ENCODE assay signal across 22 cellular contexts in genomic region chr19:52020506-52020905, GRCh38. TPM values are rescaled to one million over a fixed set of nuclear protein-coding genes. Genes with fewer than 3 reads are reported as not detected.
DNase-seq lines count a peak whose midpoint lies in the region; ATAC-seq, FAIRE-seq and TF ChIP-seq lines count a peak whose summit lies in the region.
"Had no signal": no experiment of that assay in that cellular context is flagged by ENCODE, and none has a peak within 500 bp of the region (broad histone marks: within the 10 kb centered on the region; RNA-seq: fewer than 3 reads in every experiment).

No MANE protein-coding gene starts in this region.

- H3K9me3 ChIP-seq in HepG2 (ENCODE audit: low read length) (peaks cover 12% of the 10 kb centered on the region; the same call in 1 of the 2 replicates), right lobe of liver (peaks cover 0 to 47% (median 21%) of the 10 kb centered on the region in 4 donors), muscle layer of duodenum (ENCODE audit: control insufficient read depth in 1 of 2, low read length in 2 of 2) (peaks cover 58 to 75% of the 10 kb centered on the region in 2 donors)

- CTCF ChIA-PET in HepG2 (lab: Yijun Ruan, JAX; ENCODE audit: low intra/inter-chr PET ratio, low total read pairs) = no interaction called here

- no peak for FAIRE-seq in HepG2 (lab: Jason Lieb, UNC)
- FAIRE-seq: H54 had no signal

- H3K4me3 ChIP-seq in HepG2 (replicated peaks in 1 of 3; ENCODE audit: insufficient read depth in 1 of 3, low read depth in 2 of 3, low read length in 3 of 3) (no peak overlapping the region), right lobe of liver (no peak overlapping the region), muscle layer of duodenum (ENCODE audit: low read depth in 1 of 2, low read length in 2 of 2) (peak overlapping the region; percentile 3 to 48)
- H3K4me3 ChIP-seq: K562, MG63, SJCRH30 had no signal

- TF ChIP-seq POLR2A in HepG2 (IDR thresholded peaks at IDR 0.05; ENCODE audit: insufficient read depth in 1 of 2, low read depth in 2 of 2, low read length in 2 of 2) (no peak), right lobe of liver (IDR thresholded peaks at IDR 0.05) (no peak)

- H3K79me2 ChIP-seq in HepG2 (ENCODE audit: insufficient read depth, low read length) = peaks cover 45% of the 10 kb centered on the region

- no peaks in the 10 kb centered on the region for H3K27me3 ChIP-seq in HepG2 (ENCODE audit: control insufficient read depth in 1 of 2, insufficient read depth in 2 of 2, low read length in 2 of 2)
- no peaks in the 10 kb centered on the region for H3K27me3 ChIP-seq in right lobe of liver
- no peaks in the 10 kb centered on the region for H3K27me3 ChIP-seq in muscle layer of duodenum (ENCODE audit: low read depth, low read length)
- H3K27me3 ChIP-seq: MG63, SJCRH30 had no signal

- TF ChIP-seq CTCF in HepG2 (CRISPR knock-in tag; IDR thresholded peaks at IDR 0.05) = no peak
- no peak for TF ChIP-seq CTCF in right lobe of liver (IDR thresholded peaks at IDR 0.05)
- TF ChIP-seq CTCF in VCaP (conservative IDR thresholded peaks at IDR 0.05) = no peak

- H3K27ac ChIP-seq in HepG2 (ENCODE audit: extremely low read length, insufficient read depth, low read length) (no peak overlapping the region), right lobe of liver (no peak overlapping the region), VCaP (peak overlapping the region; percentile 100), muscle layer of duodenum (ENCODE audit: low read length) (no peak overlapping the region)
- H3K27ac ChIP-seq: C4-2B, SJCRH30 had no signal

- POLR2A ChIA-PET in HepG2 (lab: Yijun Ruan, JAX) = interaction anchor here (0.9 kb wide), 1 partner anchor 13 kb away, joined by 3 read pairs; the partner anchor contains the start of gene ZNF615

- in situ Hi-C loops in HepG2 (cut with HindIII; ENCODE audit: extremely low pct_ligation_motif_present, low pct_unique_long_range_greater_than_20kb) = no loop called here

- BruUV-seq in HepG2 (replicated peaks; lab: Mats Ljungman, UMichigan) = no TSS peak

- DNase-seq in HepG2 (ENCODE audit: low spot score) (no peak), right lobe of liver (no peak), activated gamma-delta T cell treated with Interleukin-2 at 50 U/mL for 16 hours (no peak), AML-193 (lab: John Stamatoyannopoulos, UW) (no peak)
- DNase-seq: DMS153, DND-41, MG63, NCI-H1105 treated with DMSO at 0.1 percent for 48 hours, NCI-H146, NCI-H1930, NCI-H2107, NCI-H524 treated with DMSO at 0.1 percent for 48 hours, NCI-H774, SJCRH30 had no signal

- TF ChIP-seq RAD21 in HepG2 (CRISPR knock-in tag; IDR thresholded peaks at IDR 0.05) = no peak

- ATAC-seq in HepG2 = no peak
- no peak for ATAC-seq in right lobe of liver
- no peak for ATAC-seq in HG03108 (IDR thresholded peaks at IDR 0.05; ENCODE audit: unreplicated experiment)
- ATAC-seq: K562, Right ventricle myocardium inferior, SK-N-SH treated with all-trans-retinoic acid at 6 μM for 48 hours had no signal

- intact Hi-C loops in HepG2 (cut with micrococcal nuclease; ENCODE audit: unreplicated experiment) = no loop called here
- intact Hi-C loops in right lobe of liver (cut with DNase I) = no loop called here

- no peak overlapping the region for H2AFZ ChIP-seq in HepG2 (ENCODE audit: low read length)

- WGBS in HepG2 (ENCODE audit: low lambda C conversion rate) = 94% methylated on average over 4 of the region's 4 CpGs
- 93% methylated on average over 3 of the region's 4 CpGs for WGBS in right lobe of liver (ENCODE audit: insufficient coverage, low coverage, low lambda C conversion rate, missing lambda C conversion rate)

- no peaks in the 10 kb centered on the region for H4K20me1 ChIP-seq in HepG2 (ENCODE audit: insufficient read depth, low read length)

- no peak overlapping the region for H3K9ac ChIP-seq in HepG2 (ENCODE audit: insufficient read depth, low read depth, low read length)

- no peak overlapping the region for H3K4me2 ChIP-seq in HepG2 (ENCODE audit: low read depth, low read length)

- H3K4me1 ChIP-seq in HepG2 (ENCODE audit: insufficient read depth, low read length) (peaks cover 43% of the 10 kb centered on the region), right lobe of liver (no peaks in the 10 kb centered on the region), muscle layer of duodenum (ENCODE audit: control insufficient read depth in 1 of 2, insufficient read depth in 2 of 2, low read length in 2 of 2) (no peaks in the 10 kb centered on the region)
- H3K4me1 ChIP-seq: SJCRH30 had no signal

- H3K36me3 ChIP-seq in HepG2 (replicated peaks in 1 of 2; ENCODE audit: control insufficient read depth in 1 of 2, insufficient read depth in 2 of 2, low read length in 2 of 2) (peaks cover 36 to 84% of the 10 kb centered on the region in 2 experiments), right lobe of liver (peaks cover 0 to 65% (median 33%) of the 10 kb centered on the region in 4 donors), muscle layer of duodenum (ENCODE audit: control insufficient read depth in 1 of 2, insufficient read depth in 2 of 2, low read length in 2 of 2) (peaks cover 53 to 97% of the 10 kb centered on the region in 2 donors)

- no peak for TF ChIP-seq EP300 in HepG2 (IDR thresholded peaks at IDR 0.05; ENCODE audit: low read depth in 2 of 2, low read length in 2 of 2)
- TF ChIP-seq EP300 in HepG2 (CRISPR knock-in tag; IDR thresholded peaks at IDR 0.05; ENCODE audit: borderline replicate concordance) = no peak

RNA-seq across cellular contexts. Expression of gene ZNF614, which starts 7.7 kb away (rescaled TPM):
- total RNA-seq in HepG2 (2016; rRNA removed; fragmentation: Illumina TruSeq; extraction: Trizol) (22.8 and 38.2 TPM in 2 replicates), right lobe of liver (1 to 10 TPM; 1.2 to 2.7 (median 1.6) TPM)
- 2.4 and 3.8 TPM in 2 replicates for total RNA-seq in HepG2 (2016; cell fraction: cytosol; rRNA removed; fragmentation: Illumina TruSeq; extraction: Trizol; ENCODE audit: low read depth)
- total RNA-seq in HepG2 (2016; cell fraction: insoluble cytoplasmic fraction; rRNA removed; fragmentation: Illumina TruSeq; extraction: Trizol) = 22.8 and 38.0 TPM in 2 replicates
- total RNA-seq in HepG2 (2016; cell fraction: membrane; rRNA removed; fragmentation: Illumina TruSeq; extraction: Trizol) = 10.3 and 12.8 TPM in 2 replicates
- 16.4 and 18.5 TPM in 2 replicates for total RNA-seq in HepG2 (2016; cell fraction: nucleus; rRNA removed; fragmentation: Illumina TruSeq; extraction: Trizol)
- polyA plus RNA-seq in HepG2 (2011; rRNA removed) = 10.0 and 13.0 TPM in 2 replicates
- polyA plus RNA-seq in HepG2 (2011; cell fraction: cytosol; rRNA removed) = 5.9 and 9.4 TPM in 2 replicates
- 6.8 and 8.0 TPM in 2 replicates for polyA plus RNA-seq in HepG2 (2011; cell fraction: nucleus; rRNA removed)
- 11.2 and 14.2 TPM in 2 replicates for polyA plus RNA-seq in HepG2 (2012)
- 0.99 and 1.6 TPM in 2 replicates for polyA plus RNA-seq in HepG2 (2016; cell fraction: cytosol; fragmentation: Illumina TruSeq; extraction: Trizol; ENCODE audit: low read depth)
- polyA plus RNA-seq in HepG2 (2016; cell fraction: insoluble cytoplasmic fraction; fragmentation: Illumina TruSeq; extraction: Trizol; ENCODE audit: low read depth) = 23.0 and 25.3 TPM in 2 replicates
- polyA plus RNA-seq in HepG2 (2016; cell fraction: membrane; fragmentation: Illumina TruSeq; extraction: Trizol; ENCODE audit: low read depth) = 3.7 TPM in 2 replicates
- polyA plus RNA-seq in HepG2 (2016; cell fraction: nucleus; fragmentation: Illumina TruSeq; extraction: Trizol; ENCODE audit: insufficient read depth, low read depth) = 17.4 and 18.9 TPM in 2 replicates
- polyA minus RNA-seq in HepG2 (2011; rRNA and poly(A)+ RNA removed; ENCODE audit: low replicate concordance) = 2.9 and 5.3 TPM in 2 replicates
- 10.0 and 11.0 TPM in 2 replicates for polyA minus RNA-seq in HepG2 (2011; cell fraction: cytosol; rRNA and poly(A)+ RNA removed)
- polyA minus RNA-seq in HepG2 (2011; cell fraction: nucleus; rRNA and poly(A)+ RNA removed) = 22.5 and 29.7 TPM in 2 replicates

RNA-seq across cellular contexts. Expression of gene ZNF615, which starts 12.5 kb away (rescaled TPM):
- 7.8 and 13.9 TPM in 2 replicates for total RNA-seq in HepG2 (2016; rRNA removed; fragmentation: Illumina TruSeq; extraction: Trizol)
- 1.2 and 1.9 TPM in 2 replicates for total RNA-seq in HepG2 (2016; cell fraction: cytosol; rRNA removed; fragmentation: Illumina TruSeq; extraction: Trizol; ENCODE audit: low read depth)
- 8.6 and 12.8 TPM in 2 replicates for total RNA-seq in HepG2 (2016; cell fraction: insoluble cytoplasmic fraction; rRNA removed; fragmentation: Illumina TruSeq; extraction: Trizol)
- 4.1 and 4.7 TPM in 2 replicates for total RNA-seq in HepG2 (2016; cell fraction: membrane; rRNA removed; fragmentation: Illumina TruSeq; extraction: Trizol)
- total RNA-seq in HepG2 (2016; cell fraction: nucleus; rRNA removed; fragmentation: Illumina TruSeq; extraction: Trizol) = 7.5 and 10.2 TPM in 2 replicates
- polyA plus RNA-seq in HepG2 (2011; rRNA removed) = 5.1 and 5.2 TPM in 2 replicates
- 2.1 and 3.2 TPM in 2 replicates for polyA plus RNA-seq in HepG2 (2011; cell fraction: cytosol; rRNA removed)
- 4.5 and 8.3 TPM in 2 replicates for polyA plus RNA-seq in HepG2 (2011; cell fraction: nucleus; rRNA removed)
- polyA plus RNA-seq in HepG2 (2012) = 6.5 and 6.9 TPM in 2 replicates
- 0.46 and 0.55 TPM in 2 replicates for polyA plus RNA-seq in HepG2 (2016; cell fraction: cytosol; fragmentation: Illumina TruSeq; extraction: Trizol; ENCODE audit: low read depth)
- 6.9 and 7.6 TPM in 2 replicates for polyA plus RNA-seq in HepG2 (2016; cell fraction: insoluble cytoplasmic fraction; fragmentation: Illumina TruSeq; extraction: Trizol; ENCODE audit: low read depth)
- 0.94 and 1.3 TPM in 2 replicates for polyA plus RNA-seq in HepG2 (2016; cell fraction: membrane; fragmentation: Illumina TruSeq; extraction: Trizol; ENCODE audit: low read depth)
- 9.7 and 9.8 TPM in 2 replicates for polyA plus RNA-seq in HepG2 (2016; cell fraction: nucleus; fragmentation: Illumina TruSeq; extraction: Trizol; ENCODE audit: insufficient read depth, low read depth)
- polyA minus RNA-seq in HepG2 (2011; rRNA and poly(A)+ RNA removed; ENCODE audit: low replicate concordance) = 5.1 and 7.0 TPM in 2 replicates
- polyA minus RNA-seq in HepG2 (2011; cell fraction: cytosol; rRNA and poly(A)+ RNA removed) = 5.5 and 7.0 TPM in 2 replicates
- 16.0 and 28.8 TPM in 2 replicates for polyA minus RNA-seq in HepG2 (2011; cell fraction: nucleus; rRNA and poly(A)+ RNA removed)
- total RNA-seq in right lobe of liver = 1 to 10 TPM; 1.2 to 5.0 (median 3.3) TPM

RNA-seq across cellular contexts. Expression of gene ZNF432, which starts 28.1 kb away (rescaled TPM):
- total RNA-seq in HepG2 (2016; rRNA removed; fragmentation: Illumina TruSeq; extraction: Trizol) (8.7 and 10.8 TPM in 2 replicates), right lobe of liver (1 to 10 TPM in 5 of 6 experiments, under 1 TPM in 1; 0.86 to 3.9 (median 3.3) TPM)
- 1.4 and 3.5 TPM in 2 replicates for total RNA-seq in HepG2 (2016; cell fraction: cytosol; rRNA removed; fragmentation: Illumina TruSeq; extraction: Trizol; ENCODE audit: low read depth)
- total RNA-seq in HepG2 (2016; cell fraction: insoluble cytoplasmic fraction; rRNA removed; fragmentation: Illumina TruSeq; extraction: Trizol) = 8.3 and 8.7 TPM in 2 replicates
- total RNA-seq in HepG2 (2016; cell fraction: membrane; rRNA removed; fragmentation: Illumina TruSeq; extraction: Trizol) = 2.5 and 3.2 TPM in 2 replicates
- total RNA-seq in HepG2 (2016; cell fraction: nucleus; rRNA removed; fragmentation: Illumina TruSeq; extraction: Trizol) = 12.4 and 16.3 TPM in 2 replicates
- 3.7 and 4.1 TPM in 2 replicates for polyA plus RNA-seq in HepG2 (2011; rRNA removed)
- polyA plus RNA-seq in HepG2 (2011; cell fraction: cytosol; rRNA removed) = 1.1 and 1.4 TPM in 2 replicates
- 11.5 and 13.6 TPM in 2 replicates for polyA plus RNA-seq in HepG2 (2011; cell fraction: nucleus; rRNA removed)
- polyA plus RNA-seq in HepG2 (2012) = 5.2 and 6.6 TPM in 2 replicates
- polyA plus RNA-seq in HepG2 (2016; cell fraction: cytosol; fragmentation: Illumina TruSeq; extraction: Trizol; ENCODE audit: low read depth) = 0.20 and 0.35 TPM in 2 replicates
- polyA plus RNA-seq in HepG2 (2016; cell fraction: insoluble cytoplasmic fraction; fragmentation: Illumina TruSeq; extraction: Trizol; ENCODE audit: low read depth) = 4.6 and 4.9 TPM in 2 replicates
- polyA plus RNA-seq in HepG2 (2016; cell fraction: membrane; fragmentation: Illumina TruSeq; extraction: Trizol; ENCODE audit: low read depth) = 0.77 TPM in 2 replicates
- 24.1 and 26.8 TPM in 2 replicates for polyA plus RNA-seq in HepG2 (2016; cell fraction: nucleus; fragmentation: Illumina TruSeq; extraction: Trizol; ENCODE audit: insufficient read depth, low read depth)
- polyA minus RNA-seq in HepG2 (2011; rRNA and poly(A)+ RNA removed; ENCODE audit: low replicate concordance) = 2.7 and 3.2 TPM in 2 replicates
- 2.2 and 3.6 TPM in 2 replicates for polyA minus RNA-seq in HepG2 (2011; cell fraction: cytosol; rRNA and poly(A)+ RNA removed)
- 19.7 and 23.6 TPM in 2 replicates for polyA minus RNA-seq in HepG2 (2011; cell fraction: nucleus; rRNA and poly(A)+ RNA removed)

RNA-seq across cellular contexts. Expression of gene ZNF350, which starts 33.9 kb away (rescaled TPM):
- total RNA-seq in HepG2 (2016; rRNA removed; fragmentation: Illumina TruSeq; extraction: Trizol) = 6.9 and 10.0 TPM in 2 replicates
- total RNA-seq in HepG2 (2016; cell fraction: cytosol; rRNA removed; fragmentation: Illumina TruSeq; extraction: Trizol; ENCODE audit: low read depth) = 1.2 and 5.9 TPM in 2 replicates
- 6.7 and 9.5 TPM in 2 replicates for total RNA-seq in HepG2 (2016; cell fraction: insoluble cytoplasmic fraction; rRNA removed; fragmentation: Illumina TruSeq; extraction: Trizol)
- total RNA-seq in HepG2 (2016; cell fraction: membrane; rRNA removed; fragmentation: Illumina TruSeq; extraction: Trizol) = 2.5 and 4.6 TPM in 2 replicates
- total RNA-seq in HepG2 (2016; cell fraction: nucleus; rRNA removed; fragmentation: Illumina TruSeq; extraction: Trizol) = 5.4 and 7.0 TPM in 2 replicates
- polyA plus RNA-seq in HepG2 (2011; rRNA removed) = 3.0 and 3.7 TPM in 2 replicates
- 1.4 and 2.2 TPM in 2 replicates for polyA plus RNA-seq in HepG2 (2011; cell fraction: cytosol; rRNA removed)
- 2.1 and 3.4 TPM in 2 replicates for polyA plus RNA-seq in HepG2 (2011; cell fraction: nucleus; rRNA removed)
- polyA plus RNA-seq in HepG2 (2012) = 3.9 and 5.3 TPM in 2 replicates
- 0.47 and 0.63 TPM in 2 replicates for polyA plus RNA-seq in HepG2 (2016; cell fraction: cytosol; fragmentation: Illumina TruSeq; extraction: Trizol; ENCODE audit: low read depth)
- polyA plus RNA-seq in HepG2 (2016; cell fraction: insoluble cytoplasmic fraction; fragmentation: Illumina TruSeq; extraction: Trizol; ENCODE audit: low read depth) = 6.3 and 6.4 TPM in 2 replicates
- polyA plus RNA-seq in HepG2 (2016; cell fraction: membrane; fragmentation: Illumina TruSeq; extraction: Trizol; ENCODE audit: low read depth) = 0.85 and 0.90 TPM in 2 replicates
- polyA plus RNA-seq in HepG2 (2016; cell fraction: nucleus; fragmentation: Illumina TruSeq; extraction: Trizol; ENCODE audit: insufficient read depth, low read depth) = 4.3 and 11.1 TPM in 2 replicates
- polyA minus RNA-seq in HepG2 (2011; rRNA and poly(A)+ RNA removed; ENCODE audit: low replicate concordance) = 1.6 and 2.6 TPM in 2 replicates
- polyA minus RNA-seq in HepG2 (2011; cell fraction: cytosol; rRNA and poly(A)+ RNA removed) = 2.6 and 4.0 TPM in 2 replicates
- 14.8 and 18.3 TPM in 2 replicates for polyA minus RNA-seq in HepG2 (2011; cell fraction: nucleus; rRNA and poly(A)+ RNA removed)
- total RNA-seq in right lobe of liver = 1 to 10 TPM; 2.5 to 5.8 (median 3.4) TPM

Comparison
In these comparisons a context has a peak if more than half of its experiments do, and no peak if none do; other contexts are left out.
1. H3K4me3 ChIP-seq: peak in muscle layer of duodenum (2 of 2); none in HepG2 (0 of 3) and right lobe of liver (0 of 3).